1 cellular context compared by ENCODE assay signal in genomic region chr3:187025656-187026320, GRCh38.
TF ChIP-seq lines count a peak whose summit lies in the region.

No MANE protein-coding gene starts in this region.

TF ChIP-seq in WTC11, 78 proteins besides CTCF, POLR2A, EP300 and RAD21 (continued from another document):
- TF ChIP-seq E2F4 (CRISPR knock-in tag; IDR thresholded peaks at IDR 0.05; ENCODE audit: borderline replicate concordance, low read depth) (no peak), ATF1 (CRISPR knock-in tag; IDR thresholded peaks at IDR 0.05) (no peak), IRF1 (CRISPR knock-in tag; IDR thresholded peaks at IDR 0.05) (no peak), ZNF416 (CRISPR knock-in tag; IDR thresholded peaks at IDR 0.05) (no peak), CREM (CRISPR knock-in tag; IDR thresholded peaks at IDR 0.05) (no peak), ATF2 (CRISPR knock-in tag; IDR thresholded peaks at IDR 0.05; ENCODE audit: borderline replicate concordance, low read depth) (no peak)
